8 cellular contexts compared by ENCODE assay signal in genomic region chr10:6086375-6087233, GRCh38. TPM values are rescaled to one million over a fixed set of nuclear protein-coding genes. Genes with fewer than 3 reads are reported as not detected.
DNase-seq lines count a peak whose midpoint lies in the region; ATAC-seq and TF ChIP-seq lines count a peak whose summit lies in the region.

No MANE protein-coding gene starts in this region.

- H3K4me3 ChIP-seq in Panc1 (ENCODE audit: low read depth in 2 of 2, low read length in 2 of 2) (peak overlapping the region in 1 of 2 experiments; percentile 17; a peak in 2 of 4 replicates), fibroblast of mammary gland (ENCODE audit: control insufficient read depth, low read depth, low read length) (no peak overlapping the region)

- peaks cover 4% of the 10 kb centered on the region for H3K9me3 Mint-ChIP-seq in activated T-helper 1 cell treated with anti-CD3 and anti-CD28 coated beads, Interleukin-12 subunit alpha, Interleukin-12 subunit beta, Interleukin-2, Interleukin-4 antibody, amounts not matched to agents 30 ng/mL and 10 ng/mL and 1 ng/mL, durations not matched to agents 14 hours and 24 hours and 36 hours
- H3K9me3 Mint-ChIP-seq in nephron = peaks cover 6% of the 10 kb centered on the region
- H3K9me3 Mint-ChIP-seq in stimulated activated memory B cell treated with anti-CD40 and anti-IgM and Interleukin-4, amounts not matched to agents 10 μg/mL and 1 μg/mL and 100 μg/mL, for 72 hours = no peaks in the 10 kb centered on the region

- no peaks in the 10 kb centered on the region for H3K9me3 ChIP-seq in Panc1 (ENCODE audit: control insufficient read depth, insufficient read depth, low read depth, low read length)

- peaks cover 3% of the 10 kb centered on the region; the same call in 1 of the 2 replicates for H3K27me3 ChIP-seq in Panc1 (ENCODE audit: control insufficient read depth, insufficient read depth, low read length)

- intact Hi-C loops in Panc1 (cut with micrococcal nuclease; ENCODE audit: unreplicated experiment) = loop anchor here (2.0 kb wide), 1 partner anchor 138 kb away; no protein-coding TSS in a partner anchor
- intact Hi-C loops in activated T-helper 1 cell treated with anti-CD3 and anti-CD28 coated beads, Interleukin-12 subunit alpha, Interleukin-12 subunit beta, Interleukin-2, Interleukin-4 antibody, amounts not matched to agents 30 ng/mL and 10 ng/mL and 1 ng/mL, durations not matched to agents 14 hours and 24 hours and 36 hours (cut with micrococcal nuclease) = loop anchor here (1.0 to 10.0 kb wide), 4 partner anchors 72 to 459 kb away; partner anchors contain the start of genes GDI2 and TASOR2

- no peak overlapping the region for H3K27ac ChIP-seq in Panc1 (ENCODE audit: low read length)

- H3K4me3 Mint-ChIP-seq in activated T-helper 1 cell treated with anti-CD3 and anti-CD28 coated beads, Interleukin-12 subunit alpha, Interleukin-12 subunit beta, Interleukin-2, Interleukin-4 antibody, amounts not matched to agents 30 ng/mL and 10 ng/mL and 1 ng/mL, durations not matched to agents 14 hours and 24 hours and 36 hours = peak overlapping the region; percentile 78
- peak overlapping the region in 2 of 3 experiments; percentile 30 to 55 for H3K4me3 Mint-ChIP-seq in nephron
- peak overlapping the region; percentile 63 for H3K4me3 Mint-ChIP-seq in stimulated activated memory B cell treated with anti-CD40 and anti-IgM and Interleukin-4, amounts not matched to agents 10 μg/mL and 1 μg/mL and 100 μg/mL, for 72 hours

- TF ChIP-seq EP300 in Ishikawa (IDR thresholded peaks at IDR 0.05; ENCODE audit: borderline replicate concordance) = no peak

- CTCF ChIA-PET in Panc1 (lab: Charles Lee) = interaction anchor here (1.1 kb wide), 1 partner anchor 35 kb away, joined by 3 read pairs; no protein-coding TSS in a partner anchor

- POLR2A ChIA-PET in Panc1 (lab: Charles Lee) = no interaction called here

- no TSS peak for BruUV-seq in Panc1 (replicated peaks; lab: Mats Ljungman, UMichigan)

- in situ Hi-C loops in Panc1 (cut with HindIII; ENCODE audit: low pct_unique_long_range_greater_than_20kb, low sequenced_read_pairs) = no loop called here

- ATAC-seq in GM19455 (IDR thresholded peaks at IDR 0.05; ENCODE audit: unreplicated experiment) (peak; percentile 55), Panc1 (peak; percentile 82)
- peak; percentile 78 for ATAC-seq in stimulated activated memory B cell treated with anti-CD40 and anti-IgM and Interleukin-4, amounts not matched to agents 10 μg/mL and 1 μg/mL and 100 μg/mL, for 72 hours

- TF ChIP-seq CTCF in Panc1 (IDR thresholded peaks at IDR 0.05) (peak; percentile 92), fibroblast of mammary gland (conservative IDR thresholded peaks at IDR 0.05; ENCODE audit: control insufficient read depth, insufficient read depth, low read depth, low read length) (peak; percentile 97), nephron (IDR thresholded peaks at IDR 0.05; ENCODE audit: unreplicated experiment in 3 of 3) (peak; percentile 69 to 76 (median 74))

- peak overlapping the region; percentile 87 for H3K27ac Mint-ChIP-seq in activated T-helper 1 cell treated with anti-CD3 and anti-CD28 coated beads, Interleukin-12 subunit alpha, Interleukin-12 subunit beta, Interleukin-2, Interleukin-4 antibody, amounts not matched to agents 30 ng/mL and 10 ng/mL and 1 ng/mL, durations not matched to agents 14 hours and 24 hours and 36 hours
- H3K27ac Mint-ChIP-seq in nephron = peak overlapping the region; percentile 5 to 37 (median 31)
- H3K27ac Mint-ChIP-seq in stimulated activated memory B cell treated with anti-CD40 and anti-IgM and Interleukin-4, amounts not matched to agents 10 μg/mL and 1 μg/mL and 100 μg/mL, for 72 hours = peak overlapping the region; percentile 79

- TF ChIP-seq RAD21 in Ishikawa (IDR thresholded peaks at IDR 0.05; ENCODE audit: low read depth) = peak; percentile 45; the same call in 1 of the 2 replicates

- peak in 13 of 14 donors; percentile 25 to 87 (median 77) for DNase-seq in C1 segment of cervical spinal cord (lab: John Stamatoyannopoulos, UW)
- peak; percentile 53 for DNase-seq in Panc1 (ENCODE audit: low read depth, low spot score)
- peak; percentile 79 for DNase-seq in activated T-helper 1 cell treated with anti-CD3 and anti-CD28 coated beads, Interleukin-12 subunit alpha, Interleukin-12 subunit beta, Interleukin-2, Interleukin-4 antibody, amounts not matched to agents 30 ng/mL and 10 ng/mL and 1 ng/mL, durations not matched to agents 14 hours and 24 hours and 36 hours (ENCODE audit: low spot score)
- peak; percentile 91 for DNase-seq in fibroblast of mammary gland (ENCODE audit: low read depth)

- H3K4me1 Mint-ChIP-seq in activated T-helper 1 cell treated with anti-CD3 and anti-CD28 coated beads, Interleukin-12 subunit alpha, Interleukin-12 subunit beta, Interleukin-2, Interleukin-4 antibody, amounts not matched to agents 30 ng/mL and 10 ng/mL and 1 ng/mL, durations not matched to agents 14 hours and 24 hours and 36 hours (ENCODE audit: low read depth) = peaks cover 73% of the 10 kb centered on the region
- H3K4me1 Mint-ChIP-seq in nephron = peaks cover 41% of the 10 kb centered on the region
- H3K4me1 Mint-ChIP-seq in stimulated activated memory B cell treated with anti-CD40 and anti-IgM and Interleukin-4, amounts not matched to agents 10 μg/mL and 1 μg/mL and 100 μg/mL, for 72 hours = peaks cover 56% of the 10 kb centered on the region

- no peaks in the 10 kb centered on the region for H3K27me3 Mint-ChIP-seq in activated T-helper 1 cell treated with anti-CD3 and anti-CD28 coated beads, Interleukin-12 subunit alpha, Interleukin-12 subunit beta, Interleukin-2, Interleukin-4 antibody, amounts not matched to agents 30 ng/mL and 10 ng/mL and 1 ng/mL, durations not matched to agents 14 hours and 24 hours and 36 hours (ENCODE audit: insufficient read depth)
- H3K27me3 Mint-ChIP-seq in nephron (ENCODE audit: low read depth) = peaks cover 30% of the 10 kb centered on the region
- no peaks in the 10 kb centered on the region for H3K27me3 Mint-ChIP-seq in stimulated activated memory B cell treated with anti-CD40 and anti-IgM and Interleukin-4, amounts not matched to agents 10 μg/mL and 1 μg/mL and 100 μg/mL, for 72 hours

- peaks cover 14% of the 10 kb centered on the region for H3K36me3 Mint-ChIP-seq in activated T-helper 1 cell treated with anti-CD3 and anti-CD28 coated beads, Interleukin-12 subunit alpha, Interleukin-12 subunit beta, Interleukin-2, Interleukin-4 antibody, amounts not matched to agents 30 ng/mL and 10 ng/mL and 1 ng/mL, durations not matched to agents 14 hours and 24 hours and 36 hours (ENCODE audit: low read depth)
- H3K36me3 Mint-ChIP-seq in nephron (ENCODE audit: low read depth) = no peaks in the 10 kb centered on the region
- H3K36me3 Mint-ChIP-seq in stimulated activated memory B cell treated with anti-CD40 and anti-IgM and Interleukin-4, amounts not matched to agents 10 μg/mL and 1 μg/mL and 100 μg/mL, for 72 hours = no peaks in the 10 kb centered on the region

- peaks cover 15% of the 10 kb centered on the region for H3K4me1 ChIP-seq in Panc1 (ENCODE audit: control insufficient read depth, insufficient read depth, low read length)

- H3K36me3 ChIP-seq in Panc1 (ENCODE audit: control insufficient read depth, insufficient read depth, low read length) = peaks cover 4% of the 10 kb centered on the region; the same call in 1 of the 2 replicates

TF ChIP-seq in Ishikawa, 13 proteins besides CTCF, POLR2A, EP300 and RAD21:
- no peak for TF ChIP-seq TAF1 (IDR thresholded peaks at IDR 0.05; ENCODE audit: low read depth)
- TF ChIP-seq CEBPB (IDR thresholded peaks at IDR 0.05) = no peak
- TF ChIP-seq, protein P1, sequence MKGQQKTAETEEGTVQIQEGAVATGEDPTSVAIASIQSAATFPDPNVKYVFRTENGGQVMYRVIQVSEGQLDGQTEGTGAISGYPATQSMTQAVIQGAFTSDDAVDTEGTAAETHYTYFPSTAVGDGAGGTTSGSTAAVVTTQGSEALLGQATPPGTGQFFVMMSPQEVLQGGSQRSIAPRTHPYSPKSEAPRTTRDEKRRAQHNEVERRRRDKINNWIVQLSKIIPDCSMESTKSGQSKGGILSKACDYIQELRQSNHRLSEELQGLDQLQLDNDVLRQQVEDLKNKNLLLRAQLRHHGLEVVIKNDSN (IDR thresholded peaks at IDR 0.05) = no peak
- TF ChIP-seq NFIC (IDR thresholded peaks at IDR 0.05) = no peak
- TF ChIP-seq MAX (IDR thresholded peaks at IDR 0.05) = 0 out of 2 replicates have a peak, but pooled peaks have one; percentile 31
- no peak for TF ChIP-seq ZBTB7A (IDR thresholded peaks at IDR 0.05; ENCODE audit: low read depth)
- TF ChIP-seq EGR1 (IDR thresholded peaks at IDR 0.05) = no peak
- no peak for TF ChIP-seq YY1 (IDR thresholded peaks at IDR 0.05; ENCODE audit: low read depth)
- TF ChIP-seq TEAD4 (IDR thresholded peaks at IDR 0.05) = no peak

RNA-seq across cellular contexts. Expression of gene RBM17, which starts 2.2 kb away (rescaled TPM):
- total RNA-seq in Panc1 (2021; ENCODE audit: unreplicated experiment) = 65.4 TPM
- polyA plus RNA-seq in Panc1 (2012; ENCODE audit: insufficient read length) = 60.1 TPM
- total RNA-seq in activated T-helper 1 cell treated with anti-CD3 and anti-CD28 coated beads, Interleukin-12 subunit alpha, Interleukin-12 subunit beta, Interleukin-2, Interleukin-4 antibody, amounts not matched to agents 30 ng/mL and 10 ng/mL and 1 ng/mL, durations not matched to agents 14 hours and 24 hours and 36 hours = 265 and 283 TPM in 2 replicates

RNA-seq across cellular contexts. Expression of gene IL2RA, which starts 24.4 kb away (rescaled TPM):
- total RNA-seq in Panc1 (2021; ENCODE audit: unreplicated experiment) = 0.33 TPM
- not detected for polyA plus RNA-seq in Panc1 (2012; ENCODE audit: insufficient read length)
- total RNA-seq in activated T-helper 1 cell treated with anti-CD3 and anti-CD28 coated beads, Interleukin-12 subunit alpha, Interleukin-12 subunit beta, Interleukin-2, Interleukin-4 antibody, amounts not matched to agents 30 ng/mL and 10 ng/mL and 1 ng/mL, durations not matched to agents 14 hours and 24 hours and 36 hours = 1,237 and 1,254 TPM in 2 replicates

Comparison
In these comparisons a context has a peak if more than half of its experiments do, and no peak if none do; other contexts are left out.
1. H3K27ac Mint-ChIP-seq: peak in every context shown above with its lines; median percentile 87 in activated T-helper 1 cell treated with anti-CD3 and anti-CD28 coated beads, Interleukin-12 subunit alpha, Interleukin-12 subunit beta, Interleukin-2, Interleukin-4 antibody, amounts not matched to agents 30 ng/mL and 10 ng/mL and 1 ng/mL, durations not matched to agents 14 hours and 24 hours and 36 hours; 79 in stimulated activated memory B cell treated with anti-CD40 and anti-IgM and Interleukin-4, amounts not matched to agents 10 μg/mL and 1 μg/mL and 100 μg/mL, for 72 hours; 31 in nephron.
2. RNA of gene IL2RA, which starts 24.4 kb away (total RNA-seq): 1,237 to 1,254 TPM in activated T-helper 1 cell treated with anti-CD3 and anti-CD28 coated beads, Interleukin-12 subunit alpha, Interleukin-12 subunit beta, Interleukin-2, Interleukin-4 antibody, amounts not matched to agents 30 ng/mL and 10 ng/mL and 1 ng/mL, durations not matched to agents 14 hours and 24 hours and 36 hours; 0.33 TPM in Panc1 (single experiment); every median in the first group is over 100 times any median in the second.
3. Peak in every context shown above with its lines, with median percentiles within 50 percentile points of each other: DNase-seq, ATAC-seq, CTCF ChIP-seq and H3K4me3 Mint-ChIP-seq.